ENCODE assay signal across 1 cellular context in the genomic region with DNA sequence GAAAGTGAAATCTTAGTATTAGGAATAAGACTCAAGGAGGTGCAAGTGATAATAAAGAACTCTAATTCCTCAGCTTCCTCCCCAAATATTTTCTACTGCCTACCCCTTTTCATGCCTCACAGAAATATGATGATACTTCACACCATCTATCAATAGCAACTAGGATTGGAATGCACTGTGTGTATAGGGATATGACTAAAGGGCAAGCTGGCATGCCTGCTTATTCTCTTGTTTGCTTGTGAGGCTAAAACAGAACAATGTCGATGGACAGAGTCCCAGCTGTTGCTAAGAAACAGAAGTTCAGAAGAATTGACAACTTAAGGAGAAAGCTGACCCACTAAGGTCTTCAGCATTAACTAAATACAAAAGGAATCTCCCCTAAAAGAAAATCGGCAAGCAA.
TF ChIP-seq lines count a peak whose summit lies in the region.

No MANE protein-coding gene starts in this region.

TF ChIP-seq in HepG2, 621 proteins besides CTCF, POLR2A, EP300 and RAD21 (continued from another document):
- TF ChIP-seq, protein P1, sequence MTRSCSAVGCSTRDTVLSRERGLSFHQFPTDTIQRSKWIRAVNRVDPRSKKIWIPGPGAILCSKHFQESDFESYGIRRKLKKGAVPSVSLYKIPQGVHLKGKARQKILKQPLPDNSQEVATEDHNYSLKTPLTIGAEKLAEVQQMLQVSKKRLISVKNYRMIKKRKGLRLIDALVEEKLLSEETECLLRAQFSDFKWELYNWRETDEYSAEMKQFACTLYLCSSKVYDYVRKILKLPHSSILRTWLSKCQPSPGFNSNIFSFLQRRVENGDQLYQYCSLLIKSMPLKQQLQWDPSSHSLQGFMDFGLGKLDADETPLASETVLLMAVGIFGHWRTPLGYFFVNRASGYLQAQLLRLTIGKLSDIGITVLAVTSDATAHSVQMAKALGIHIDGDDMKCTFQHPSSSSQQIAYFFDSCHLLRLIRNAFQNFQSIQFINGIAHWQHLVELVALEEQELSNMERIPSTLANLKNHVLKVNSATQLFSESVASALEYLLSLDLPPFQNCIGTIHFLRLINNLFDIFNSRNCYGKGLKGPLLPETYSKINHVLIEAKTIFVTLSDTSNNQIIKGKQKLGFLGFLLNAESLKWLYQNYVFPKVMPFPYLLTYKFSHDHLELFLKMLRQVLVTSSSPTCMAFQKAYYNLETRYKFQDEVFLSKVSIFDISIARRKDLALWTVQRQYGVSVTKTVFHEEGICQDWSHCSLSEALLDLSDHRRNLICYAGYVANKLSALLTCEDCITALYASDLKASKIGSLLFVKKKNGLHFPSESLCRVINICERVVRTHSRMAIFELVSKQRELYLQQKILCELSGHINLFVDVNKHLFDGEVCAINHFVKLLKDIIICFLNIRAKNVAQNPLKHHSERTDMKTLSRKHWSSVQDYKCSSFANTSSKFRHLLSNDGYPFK (CRISPR knock-in tag; IDR thresholded peaks at IDR 0.05; ENCODE audit: borderline replicate concordance): no peak
- TF ChIP-seq ZKSCAN8 (CRISPR knock-in tag; IDR thresholded peaks at IDR 0.05; ENCODE audit: borderline replicate concordance) (no peak), U2AF2 (IDR thresholded peaks at IDR 0.05; ENCODE audit: low read depth, low read length) (no peak), FOXA1 (IDR thresholded peaks at IDR 0.05) (no peak), FOXA1 (CRISPR knock-in tag; IDR thresholded peaks at IDR 0.05) (0 out of 2 replicates have a peak, but pooled peaks have one; percentile 32), ZSCAN12 (CRISPR knock-in tag; IDR thresholded peaks at IDR 0.05) (no peak), SOX13 (IDR thresholded peaks at IDR 0.05) (no peak), SOX13 (CRISPR knock-in tag; conservative IDR thresholded peaks at IDR 0.05 in 1 of 2, IDR thresholded peaks at IDR 0.05 in 1 of 2) (peak in 1 of 2 experiments; percentile 56; a peak in 2 of 4 replicates), ZNF3 (CRISPR knock-in tag; IDR thresholded peaks at IDR 0.05) (no peak), MED1 (CRISPR knock-in tag; IDR thresholded peaks at IDR 0.05) (no peak), GPN1 (CRISPR knock-in tag; IDR thresholded peaks at IDR 0.05; ENCODE audit: borderline replicate concordance) (no peak), RFX1 (IDR thresholded peaks at IDR 0.05) (peak; percentile 34; the same call in 1 of the 2 replicates), ZSCAN20 (CRISPR knock-in tag; IDR thresholded peaks at IDR 0.05; ENCODE audit: borderline replicate concordance) (no peak), ZNF234 (CRISPR knock-in tag; conservative IDR thresholded peaks at IDR 0.05) (no peak), NKX3-1 (CRISPR knock-in tag; IDR thresholded peaks at IDR 0.05) (no peak), SOX5 (CRISPR knock-in tag; IDR thresholded peaks at IDR 0.05; ENCODE audit: borderline replicate concordance) (0 out of 2 replicates have a peak, but pooled peaks have one; percentile 33), CENPX (CRISPR knock-in tag; IDR thresholded peaks at IDR 0.05) (no peak)
- TF ChIP-seq, protein P2, sequence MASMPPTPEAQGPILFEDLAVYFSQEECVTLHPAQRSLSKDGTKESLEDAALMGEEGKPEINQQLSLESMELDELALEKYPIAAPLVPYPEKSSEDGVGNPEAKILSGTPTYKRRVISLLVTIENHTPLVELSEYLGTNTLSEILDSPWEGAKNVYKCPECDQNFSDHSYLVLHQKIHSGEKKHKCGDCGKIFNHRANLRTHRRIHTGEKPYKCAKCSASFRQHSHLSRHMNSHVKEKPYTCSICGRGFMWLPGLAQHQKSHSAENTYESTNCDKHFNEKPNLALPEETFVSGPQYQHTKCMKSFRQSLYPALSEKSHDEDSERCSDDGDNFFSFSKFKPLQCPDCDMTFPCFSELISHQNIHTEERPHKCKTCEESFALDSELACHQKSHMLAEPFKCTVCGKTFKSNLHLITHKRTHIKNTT (CRISPR knock-in tag; IDR thresholded peaks at IDR 0.05): no peak
- TF ChIP-seq, protein P3, sequence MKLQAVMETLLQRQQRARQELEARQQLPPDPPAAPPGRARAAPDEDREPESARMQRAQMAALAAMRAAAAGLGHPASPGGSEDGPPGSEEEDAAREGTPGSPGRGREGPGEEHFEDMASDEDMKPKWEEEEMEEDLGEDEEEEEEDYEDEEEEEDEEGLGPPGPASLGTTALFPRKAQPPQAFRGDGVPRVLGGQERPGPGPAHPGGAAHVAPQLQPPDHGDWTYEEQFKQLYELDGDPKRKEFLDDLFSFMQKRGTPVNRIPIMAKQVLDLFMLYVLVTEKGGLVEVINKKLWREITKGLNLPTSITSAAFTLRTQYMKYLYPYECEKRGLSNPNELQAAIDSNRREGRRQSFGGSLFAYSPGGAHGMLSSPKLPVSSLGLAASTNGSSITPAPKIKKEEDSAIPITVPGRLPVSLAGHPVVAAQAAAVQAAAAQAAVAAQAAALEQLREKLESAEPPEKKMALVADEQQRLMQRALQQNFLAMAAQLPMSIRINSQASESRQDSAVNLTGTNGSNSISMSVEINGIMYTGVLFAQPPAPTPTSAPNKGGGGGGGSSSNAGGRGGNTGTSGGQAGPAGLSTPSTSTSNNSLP (IDR thresholded peaks at IDR 0.05; ENCODE audit: low read depth, low read length): peak; percentile 56; the same call in 1 of the 2 replicates
- TF ChIP-seq, protein P4, sequence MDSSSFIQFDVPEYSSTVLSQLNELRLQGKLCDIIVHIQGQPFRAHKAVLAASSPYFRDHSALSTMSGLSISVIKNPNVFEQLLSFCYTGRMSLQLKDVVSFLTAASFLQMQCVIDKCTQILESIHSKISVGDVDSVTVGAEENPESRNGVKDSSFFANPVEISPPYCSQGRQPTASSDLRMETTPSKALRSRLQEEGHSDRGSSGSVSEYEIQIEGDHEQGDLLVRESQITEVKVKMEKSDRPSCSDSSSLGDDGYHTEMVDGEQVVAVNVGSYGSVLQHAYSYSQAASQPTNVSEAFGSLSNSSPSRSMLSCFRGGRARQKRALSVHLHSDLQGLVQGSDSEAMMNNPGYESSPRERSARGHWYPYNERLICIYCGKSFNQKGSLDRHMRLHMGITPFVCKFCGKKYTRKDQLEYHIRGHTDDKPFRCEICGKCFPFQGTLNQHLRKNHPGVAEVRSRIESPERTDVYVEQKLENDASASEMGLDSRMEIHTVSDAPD (CRISPR knock-in tag; IDR thresholded peaks at IDR 0.05): no peak
- TF ChIP-seq, protein P5, sequence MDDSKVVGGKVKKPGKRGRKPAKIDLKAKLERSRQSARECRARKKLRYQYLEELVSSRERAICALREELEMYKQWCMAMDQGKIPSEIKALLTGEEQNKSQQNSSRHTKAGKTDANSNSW (CRISPR knock-in tag; IDR thresholded peaks at IDR 0.05; ENCODE audit: borderline replicate concordance): no peak
- TF ChIP-seq, protein P6, sequence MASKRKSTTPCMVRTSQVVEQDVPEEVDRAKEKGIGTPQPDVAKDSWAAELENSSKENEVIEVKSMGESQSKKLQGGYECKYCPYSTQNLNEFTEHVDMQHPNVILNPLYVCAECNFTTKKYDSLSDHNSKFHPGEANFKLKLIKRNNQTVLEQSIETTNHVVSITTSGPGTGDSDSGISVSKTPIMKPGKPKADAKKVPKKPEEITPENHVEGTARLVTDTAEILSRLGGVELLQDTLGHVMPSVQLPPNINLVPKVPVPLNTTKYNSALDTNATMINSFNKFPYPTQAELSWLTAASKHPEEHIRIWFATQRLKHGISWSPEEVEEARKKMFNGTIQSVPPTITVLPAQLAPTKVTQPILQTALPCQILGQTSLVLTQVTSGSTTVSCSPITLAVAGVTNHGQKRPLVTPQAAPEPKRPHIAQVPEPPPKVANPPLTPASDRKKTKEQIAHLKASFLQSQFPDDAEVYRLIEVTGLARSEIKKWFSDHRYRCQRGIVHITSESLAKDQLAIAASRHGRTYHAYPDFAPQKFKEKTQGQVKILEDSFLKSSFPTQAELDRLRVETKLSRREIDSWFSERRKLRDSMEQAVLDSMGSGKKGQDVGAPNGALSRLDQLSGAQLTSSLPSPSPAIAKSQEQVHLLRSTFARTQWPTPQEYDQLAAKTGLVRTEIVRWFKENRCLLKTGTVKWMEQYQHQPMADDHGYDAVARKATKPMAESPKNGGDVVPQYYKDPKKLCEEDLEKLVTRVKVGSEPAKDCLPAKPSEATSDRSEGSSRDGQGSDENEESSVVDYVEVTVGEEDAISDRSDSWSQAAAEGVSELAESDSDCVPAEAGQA (IDR thresholded peaks at IDR 0.05; ENCODE audit: low read depth): no peak
- TF ChIP-seq, protein P6 (CRISPR knock-in tag; IDR thresholded peaks at IDR 0.05; ENCODE audit: borderline replicate concordance): no peak
